ENCODE assay signal across 17 cellular contexts in genomic region chr11:114277637-114278341, GRCh38. TPM values are rescaled to one million over a fixed set of nuclear protein-coding genes. Genes with fewer than 3 reads are reported as not detected.
DNase-seq lines count a peak whose midpoint lies in the region; ATAC-seq, FAIRE-seq and TF ChIP-seq lines count a peak whose summit lies in the region.
"Had no signal": no experiment of that assay in that cellular context is flagged by ENCODE, and none has a peak within 500 bp of the region (broad histone marks: within the 10 kb centered on the region; RNA-seq: fewer than 3 reads in every experiment).

No MANE protein-coding gene starts in this region.

- H3K9me3 ChIP-seq in HepG2 (ENCODE audit: low read length) (no peaks in the 10 kb centered on the region), vagina (no peaks in the 10 kb centered on the region)
- H3K9me3 ChIP-seq: BLaER1, Caco-2 had no signal

- no peak overlapping the region for H3K4me2 ChIP-seq in HepG2 (ENCODE audit: low read depth, low read length)
- H3K4me2 ChIP-seq: BLaER1 had no signal

- H3K27me3 ChIP-seq in HepG2 (ENCODE audit: control insufficient read depth in 1 of 2, insufficient read depth in 2 of 2, low read length in 2 of 2) (peaks cover 2 to 25% of the 10 kb centered on the region in 2 experiments; a peak in 4 of 5 replicates), vagina (no peaks in the 10 kb centered on the region)
- H3K27me3 ChIP-seq: BLaER1 had no signal

- in situ Hi-C loops in HepG2 (cut with HindIII; ENCODE audit: extremely low pct_ligation_motif_present, low pct_unique_long_range_greater_than_20kb), result no loop called here

- no peak for FAIRE-seq in HepG2 (lab: Jason Lieb, UNC)
- FAIRE-seq: GM18507, H54, HTR-8/SVneo had no signal

- no TSS peak for BruUV-seq in HepG2 (replicated peaks; lab: Mats Ljungman, UMichigan)

- intact Hi-C loops in HepG2 (cut with micrococcal nuclease; ENCODE audit: unreplicated experiment), result no loop called here
- intact Hi-C loops in vagina (cut with DNase I), result loop anchor here (10.0 kb wide), 1 partner anchor 487 kb away; no protein-coding TSS in a partner anchor

- DNase-seq in activated CD8-positive, alpha-beta memory T cell treated with anti-CD3 and anti-CD28 coated beads, Interleukin-2, amount 10 ng/mL, durations not matched to agents 7 days and 5 days, result peak; percentile 8
- DNase-seq in activated CD8-positive, alpha-beta memory T cell treated with anti-CD3 and anti-CD28 coated beads, Interleukin-2, amount 50 U/mL, for 48 hours, result no peak
- no peak for DNase-seq in choroid plexus epithelial cell (ENCODE audit: low read depth)
- DNase-seq in HepG2 (ENCODE audit: low spot score), result no peak
- peak; percentile 61 to 64 for DNase-seq in vagina (ENCODE audit: extremely low spot score in 2 of 2)
- no peak for DNase-seq in islet precursor cell
- DNase-seq in GOT3 (lab: John Stamatoyannopoulos, UW), result no peak
- DNase-seq in DMS53 treated with DMSO at 0.1 percent for 48 hours (lab: John Stamatoyannopoulos, UW; ENCODE audit: unreplicated experiment), result no peak
- DNase-seq: 8988T; AML-193; Caco-2; CD8-positive, alpha-beta memory T cell had no signal

- no peaks in the 10 kb centered on the region for H3K79me2 ChIP-seq in HepG2 (ENCODE audit: insufficient read depth, low read length)

- POLR2A ChIA-PET in HepG2 (lab: Yijun Ruan, JAX), result no interaction called here

- no peak overlapping the region for H2AFZ ChIP-seq in HepG2 (ENCODE audit: low read length)

- peaks cover 39% of the 10 kb centered on the region for H3K27me3 Mint-ChIP-seq in activated CD8-positive, alpha-beta memory T cell treated with anti-CD3 and anti-CD28 coated beads, Interleukin-2, amount 10 ng/mL, durations not matched to agents 7 days and 5 days

- no peak overlapping the region for H3K27ac Mint-ChIP-seq in activated CD8-positive, alpha-beta memory T cell treated with anti-CD3 and anti-CD28 coated beads, Interleukin-2, amount 10 ng/mL, durations not matched to agents 7 days and 5 days

- WGBS in HepG2 (ENCODE audit: low lambda C conversion rate), result 14% methylated on average over 9 of the region's 11 CpGs

- no peaks in the 10 kb centered on the region for H3K9me3 Mint-ChIP-seq in activated CD8-positive, alpha-beta memory T cell treated with anti-CD3 and anti-CD28 coated beads, Interleukin-2, amount 10 ng/mL, durations not matched to agents 7 days and 5 days (ENCODE audit: low read depth)
- H3K9me3 Mint-ChIP-seq: CD8-positive, alpha-beta memory T cell had no signal

- no peak for ATAC-seq in activated CD8-positive, alpha-beta memory T cell treated with anti-CD3 and anti-CD28 coated beads, Interleukin-2, amount 10 ng/mL, durations not matched to agents 7 days and 5 days
- ATAC-seq in HepG2, result peak; percentile 75
- ATAC-seq: HCT116 had no signal

- H3K36me3 ChIP-seq in HepG2 (replicated peaks in 1 of 2; ENCODE audit: control insufficient read depth in 1 of 2, insufficient read depth in 2 of 2, low read length in 2 of 2) (no peaks in the 10 kb centered on the region), vagina (no peaks in the 10 kb centered on the region)
- H3K36me3 ChIP-seq: BLaER1 had no signal

- CTCF ChIA-PET in activated CD8-positive, alpha-beta memory T cell treated with anti-CD3 and anti-CD28 coated beads, Interleukin-2, amount 10 ng/mL, durations not matched to agents 7 days and 5 days (lab: Charles Lee), result interaction anchor here (1.9 kb wide), 1 partner anchor 17 kb away, joined by 11 read pairs; no protein-coding TSS in a partner anchor
- CTCF ChIA-PET in HepG2 (lab: Yijun Ruan, JAX; ENCODE audit: low intra/inter-chr PET ratio, low total read pairs), result no interaction called here

- TF ChIP-seq POLR2A in HepG2 (IDR thresholded peaks at IDR 0.05; ENCODE audit: insufficient read depth in 1 of 2, low read depth in 2 of 2, low read length in 2 of 2) (no peak), vagina (IDR thresholded peaks at IDR 0.05) (no peak)

- no peaks in the 10 kb centered on the region for H4K20me1 ChIP-seq in HepG2 (ENCODE audit: insufficient read depth, low read length)
- H4K20me1 ChIP-seq: BLaER1 had no signal

- TF ChIP-seq RAD21 in HepG2 (CRISPR knock-in tag; IDR thresholded peaks at IDR 0.05), result no peak

- no peak overlapping the region for H3K4me3 Mint-ChIP-seq in activated CD8-positive, alpha-beta memory T cell treated with anti-CD3 and anti-CD28 coated beads, Interleukin-2, amount 10 ng/mL, durations not matched to agents 7 days and 5 days
- H3K4me3 Mint-ChIP-seq: CD8-positive, alpha-beta memory T cell had no signal

- H3K4me1 Mint-ChIP-seq in activated CD8-positive, alpha-beta memory T cell treated with anti-CD3 and anti-CD28 coated beads, Interleukin-2, amount 10 ng/mL, durations not matched to agents 7 days and 5 days, result no peaks in the 10 kb centered on the region
- H3K4me1 Mint-ChIP-seq: CD8-positive, alpha-beta memory T cell had no signal

- H3K36me3 Mint-ChIP-seq in activated CD8-positive, alpha-beta memory T cell treated with anti-CD3 and anti-CD28 coated beads, Interleukin-2, amount 10 ng/mL, durations not matched to agents 7 days and 5 days, result no peaks in the 10 kb centered on the region
- H3K36me3 Mint-ChIP-seq: CD8-positive, alpha-beta memory T cell had no signal

- peak; percentile 28 for TF ChIP-seq CTCF in choroid plexus epithelial cell (conservative IDR thresholded peaks at IDR 0.05; ENCODE audit: low read depth, low read length)
- TF ChIP-seq CTCF in HepG2 (CRISPR knock-in tag; IDR thresholded peaks at IDR 0.05), result 0 out of 2 replicates have a peak, but pooled peaks have one; percentile 3
- TF ChIP-seq CTCF in vagina (IDR thresholded peaks at IDR 0.05), result no peak

- H3K27ac ChIP-seq in HepG2 (ENCODE audit: extremely low read length, insufficient read depth, low read length) (no peak overlapping the region), vagina (no peak overlapping the region)
- H3K27ac ChIP-seq: BLaER1 had no signal

- H3K4me1 ChIP-seq in HepG2 (ENCODE audit: insufficient read depth, low read length), result no peaks in the 10 kb centered on the region
- peaks cover 27% of the 10 kb centered on the region for H3K4me1 ChIP-seq in vagina
- H3K4me1 ChIP-seq: BLaER1 had no signal

- H3K4me3 ChIP-seq in choroid plexus epithelial cell (ENCODE audit: low read depth, low read length) (no peak overlapping the region), HepG2 (replicated peaks in 1 of 3; ENCODE audit: insufficient read depth in 1 of 3, low read depth in 2 of 3, low read length in 3 of 3) (no peak overlapping the region), vagina (no peak overlapping the region)
- H3K4me3 ChIP-seq: BLaER1 had no signal

- H3K9ac ChIP-seq in HepG2 (ENCODE audit: insufficient read depth, low read depth, low read length), result no peak overlapping the region
- H3K9ac ChIP-seq: BLaER1 had no signal

- TF ChIP-seq EP300 in HepG2 (IDR thresholded peaks at IDR 0.05; ENCODE audit: low read depth in 2 of 2, low read length in 2 of 2) (no peak), HepG2 (CRISPR knock-in tag; IDR thresholded peaks at IDR 0.05; ENCODE audit: borderline replicate concordance) (no peak)

TF ChIP-seq in HepG2, 621 proteins besides CTCF, POLR2A, EP300 and RAD21 (continues in another document):
- peak; percentile 83 for TF ChIP-seq ZEB1 (IDR thresholded peaks at IDR 0.05; ENCODE audit: insufficient replicate concordance, low read depth)
- TF ChIP-seq ONECUT2 (CRISPR knock-in tag; IDR thresholded peaks at IDR 0.05), result peak; percentile 61
- no peak for TF ChIP-seq TBX3 (IDR thresholded peaks at IDR 0.05; ENCODE audit: borderline replicate concordance)

RNA-seq across cellular contexts. Expression of gene NNMT, which starts 18.4 kb away (rescaled TPM):
- total RNA-seq in activated CD8-positive, alpha-beta memory T cell treated with anti-CD3 and anti-CD28 coated beads, Interleukin-2, amount 10 ng/mL, durations not matched to agents 7 days and 5 days, result not detected
- total RNA-seq in HepG2 (2016; rRNA removed; fragmentation: Illumina TruSeq; extraction: Trizol), result not detected in 2 replicates
- total RNA-seq in HepG2 (2016; cell fraction: cytosol; rRNA removed; fragmentation: Illumina TruSeq; extraction: Trizol; ENCODE audit: low read depth), result not detected in 2 replicates
- total RNA-seq in HepG2 (2016; cell fraction: insoluble cytoplasmic fraction; rRNA removed; fragmentation: Illumina TruSeq; extraction: Trizol), result not detected in 2 replicates
- not detected in 2 replicates for total RNA-seq in HepG2 (2016; cell fraction: membrane; rRNA removed; fragmentation: Illumina TruSeq; extraction: Trizol)
- not detected in 2 replicates for total RNA-seq in HepG2 (2016; cell fraction: nucleus; rRNA removed; fragmentation: Illumina TruSeq; extraction: Trizol)
- 0.13 TPM in 1 of 2 replicates, not detected in the other for polyA plus RNA-seq in HepG2 (2011; rRNA removed)
- polyA plus RNA-seq in HepG2 (2011; cell fraction: cytosol; rRNA removed), result 0.21 TPM in 1 of 2 replicates, not detected in the other
- not detected in 2 replicates for polyA plus RNA-seq in HepG2 (2011; cell fraction: nucleus; rRNA removed)
- not detected in 2 replicates for polyA plus RNA-seq in HepG2 (2012)
- polyA plus RNA-seq in HepG2 (2016; cell fraction: cytosol; fragmentation: Illumina TruSeq; extraction: Trizol; ENCODE audit: low read depth), result not detected in 2 replicates
- not detected in 2 replicates for polyA plus RNA-seq in HepG2 (2016; cell fraction: insoluble cytoplasmic fraction; fragmentation: Illumina TruSeq; extraction: Trizol; ENCODE audit: low read depth)
- not detected in 2 replicates for polyA plus RNA-seq in HepG2 (2016; cell fraction: membrane; fragmentation: Illumina TruSeq; extraction: Trizol; ENCODE audit: low read depth)
- not detected in 2 replicates for polyA plus RNA-seq in HepG2 (2016; cell fraction: nucleus; fragmentation: Illumina TruSeq; extraction: Trizol; ENCODE audit: insufficient read depth, low read depth)
- polyA minus RNA-seq in HepG2 (2011; rRNA and poly(A)+ RNA removed; ENCODE audit: low replicate concordance), result 129 TPM in 1 of 2 replicates, not detected in the other
- polyA minus RNA-seq in HepG2 (2011; cell fraction: cytosol; rRNA and poly(A)+ RNA removed), result 1.6 and 1.8 TPM in 2 replicates
- 1.4 and 1.5 TPM in 2 replicates for polyA minus RNA-seq in HepG2 (2011; cell fraction: nucleus; rRNA and poly(A)+ RNA removed)
- total RNA-seq in vagina, result 898 TPM
- total RNA-seq: CD8-positive, alpha-beta memory T cell had no signal
- polyA plus RNA-seq: CD8-positive, alpha-beta memory T cell had no signal

Comparison
In these comparisons a context has a peak if more than half of its experiments do, and no peak if none do; other contexts are left out.
1. DNase-seq: peak in activated CD8-positive, alpha-beta memory T cell treated with anti-CD3 and anti-CD28 coated beads, Interleukin-2, amount 10 ng/mL, durations not matched to agents 7 days and 5 days (single experiment) and vagina (2 of 2); none in activated CD8-positive, alpha-beta memory T cell treated with anti-CD3 and anti-CD28 coated beads, Interleukin-2, amount 50 U/mL, for 48 hours (single experiment), choroid plexus epithelial cell (single experiment), HepG2 (single experiment), islet precursor cell (single experiment), GOT3 (single experiment) and DMS53 treated with DMSO at 0.1 percent for 48 hours (single experiment).
2. CTCF ChIP-seq: peak in choroid plexus epithelial cell (single experiment) and HepG2 (single experiment); none in vagina (0 of 3).
3. RNA of gene NNMT, which starts 18.4 kb away (total RNA-seq): 898 TPM in vagina (single experiment); not detected in activated CD8-positive, alpha-beta memory T cell treated with anti-CD3 and anti-CD28 coated beads, Interleukin-2, amount 10 ng/mL, durations not matched to agents 7 days and 5 days and not detected in HepG2; every median in the first group is over 100 times any median in the second.